ENCODE assay signal across 9 cellular contexts in genomic region chr2:157194097-157194688, GRCh38.
DNase-seq lines count a peak whose midpoint lies in the region; ATAC-seq and TF ChIP-seq lines count a peak whose summit lies in the region.
"Had no signal": no experiment of that assay in that cellular context is flagged by ENCODE, and none has a peak within 500 bp of the region (broad histone marks: within the 10 kb centered on the region; RNA-seq: fewer than 3 reads in every experiment).

No MANE protein-coding gene starts in this region.

- no peaks in the 10 kb centered on the region for H3K36me3 Mint-ChIP-seq in activated CD8-positive, alpha-beta memory T cell treated with anti-CD3 and anti-CD28 coated beads, Interleukin-2, amount 10 ng/mL, durations not matched to agents 7 days and 5 days

- H3K9me3 ChIP-seq in Peyer's patch: no peaks in the 10 kb centered on the region

- no peak overlapping the region for H3K27ac Mint-ChIP-seq in activated CD8-positive, alpha-beta memory T cell treated with anti-CD3 and anti-CD28 coated beads, Interleukin-2, amount 10 ng/mL, durations not matched to agents 7 days and 5 days
- H3K27ac Mint-ChIP-seq: dendritic cell treated with granulocyte-macrophage colony-stimulating factor and Interleukin-4, amounts not matched to agents 40 ng/mL and 50 ng/mL, for 4 days had no signal

- H3K27me3 ChIP-seq in Peyer's patch (no peaks in the 10 kb centered on the region), dorsolateral prefrontal cortex (peaks cover 0 to 4% (median 0%) of the 10 kb centered on the region in 45 donors)

- intact Hi-C loops in dorsolateral prefrontal cortex (cut with DNase I): loop anchor here in 1 of 2 donors (5.0 to 10.0 kb wide), 2 partner anchors 139 to 1817 kb away; no protein-coding TSS in a partner anchor

- H3K4me1 Mint-ChIP-seq in activated CD8-positive, alpha-beta memory T cell treated with anti-CD3 and anti-CD28 coated beads, Interleukin-2, amount 10 ng/mL, durations not matched to agents 7 days and 5 days: peaks cover 12% of the 10 kb centered on the region

- peak; percentile 44 for DNase-seq in activated CD8-positive, alpha-beta memory T cell treated with anti-CD3 and anti-CD28 coated beads, Interleukin-2, amount 10 ng/mL, durations not matched to agents 7 days and 5 days
- DNase-seq in activated CD8-positive, alpha-beta memory T cell treated with anti-CD3 and anti-CD28 coated beads for 24 hours: no peak
- DNase-seq in HT1080 (ENCODE audit: low read depth) (peak; percentile 52), Peyer's patch (peak in 1 of 3 donors; percentile 58), dorsolateral prefrontal cortex (peak in 2 of 10 donors; percentile 37 to 44), midbrain (lab: John Stamatoyannopoulos, UW) (peak; percentile 72)

- H3K27me3 Mint-ChIP-seq in activated CD8-positive, alpha-beta memory T cell treated with anti-CD3 and anti-CD28 coated beads, Interleukin-2, amount 10 ng/mL, durations not matched to agents 7 days and 5 days: peaks cover 12% of the 10 kb centered on the region
- H3K27me3 Mint-ChIP-seq: dendritic cell treated with granulocyte-macrophage colony-stimulating factor and Interleukin-4, amounts not matched to agents 40 ng/mL and 50 ng/mL, for 4 days had no signal

- H3K4me3 Mint-ChIP-seq in activated CD8-positive, alpha-beta memory T cell treated with anti-CD3 and anti-CD28 coated beads, Interleukin-2, amount 10 ng/mL, durations not matched to agents 7 days and 5 days: no peak overlapping the region
- H3K4me3 Mint-ChIP-seq: dendritic cell treated with granulocyte-macrophage colony-stimulating factor and Interleukin-4, amounts not matched to agents 40 ng/mL and 50 ng/mL, for 4 days had no signal

- TF ChIP-seq CTCF in Peyer's patch (IDR thresholded peaks at IDR 0.05) (peak in 5 of 6 experiments; percentile 24 to 85 (median 79)), dorsolateral prefrontal cortex (IDR thresholded peaks at IDR 0.05 in 54 of 56, conservative IDR thresholded peaks at IDR 0.05 in 2 of 56; ENCODE audit: low read depth in 1 of 56, partially characterized antibody in 56 of 56) (peak; percentile 62 to 98 (median 78))

- H3K36me3 ChIP-seq in Peyer's patch: no peaks in the 10 kb centered on the region

- no peak overlapping the region for H3K4me3 ChIP-seq in Peyer's patch
- no peak overlapping the region for H3K4me3 ChIP-seq in dorsolateral prefrontal cortex

- H3K27ac ChIP-seq in Peyer's patch (no peak overlapping the region), dorsolateral prefrontal cortex (no peak overlapping the region)

- no peak for TF ChIP-seq POLR2A in Peyer's patch (IDR thresholded peaks at IDR 0.05)

- no peaks in the 10 kb centered on the region for H3K4me1 ChIP-seq in Peyer's patch

- ATAC-seq in activated CD8-positive, alpha-beta memory T cell treated with anti-CD3 and anti-CD28 coated beads, Interleukin-2, amount 10 ng/mL, durations not matched to agents 7 days and 5 days: peak; percentile 45
- ATAC-seq in GM21526 (IDR thresholded peaks at IDR 0.05; ENCODE audit: low FRiP score, unreplicated experiment) (peak; percentile 64), HG02970 (IDR thresholded peaks at IDR 0.05; ENCODE audit: low FRiP score, unreplicated experiment) (no peak)

- CTCF ChIA-PET in activated CD8-positive, alpha-beta memory T cell treated with anti-CD3 and anti-CD28 coated beads, Interleukin-2, amount 10 ng/mL, durations not matched to agents 7 days and 5 days (lab: Charles Lee): interaction anchor here (1.0 to 2.7 kb wide), 5 partner anchors 11 to 860 kb away, joined by 3 to 6 read pairs (median 3); no protein-coding TSS in a partner anchor

- no peaks in the 10 kb centered on the region for H3K9me3 Mint-ChIP-seq in activated CD8-positive, alpha-beta memory T cell treated with anti-CD3 and anti-CD28 coated beads, Interleukin-2, amount 10 ng/mL, durations not matched to agents 7 days and 5 days (ENCODE audit: low read depth)
- H3K9me3 Mint-ChIP-seq: dendritic cell treated with granulocyte-macrophage colony-stimulating factor and Interleukin-4, amounts not matched to agents 40 ng/mL and 50 ng/mL, for 4 days had no signal
